1 cellular context compared by ENCODE assay signal in genomic region chr9:104906441-104907277, GRCh38.
TF ChIP-seq lines count a peak whose summit lies in the region.

No MANE protein-coding gene starts in this region.

TF ChIP-seq in liver, 16 proteins besides CTCF, POLR2A, EP300 and RAD21 (continued from another document):
- TF ChIP-seq MAX (IDR thresholded peaks at IDR 0.05) (peak; percentile 93), NR2F2 (IDR thresholded peaks at IDR 0.05) (peak; percentile 57), REST (IDR thresholded peaks at IDR 0.05) (peak; percentile 67), RXRA (IDR thresholded peaks at IDR 0.05) (peak; percentile 89 to 92), SP1 (IDR thresholded peaks at IDR 0.05) (peak; percentile 95), YY1 (IDR thresholded peaks at IDR 0.05) (peak; percentile 55), FOXA2 (IDR thresholded peaks at IDR 0.05) (peak; percentile 72), EGR1 (IDR thresholded peaks at IDR 0.05; ENCODE audit: low read depth in 2 of 2) (no peak), TAF1 (conservative IDR thresholded peaks at IDR 0.05) (peak; percentile 95), HNF4A (conservative IDR thresholded peaks at IDR 0.05) (peak; percentile 84 to 88)
